Comparison of ENCODE assay signal across 21 cellular contexts in genomic region chr2:222973733-222974132, GRCh38.
"Had no signal": no experiment of that assay in that cellular context is flagged by ENCODE, and none has a peak within 500 bp of the region (broad histone marks: within the 10 kb centered on the region; RNA-seq: fewer than 3 reads in every experiment).

No MANE protein-coding gene starts in this region.

- H3K4me3 ChIP-seq: left ventricle myocardium inferior, lung, mucosa of descending colon, ovary, skin epidermis, stomach, testis, thyroid gland, transverse colon, upper lobe of right lung had no signal

- H3K27ac ChIP-seq: left ventricle myocardium inferior, ovary, skin epidermis, testis, thyroid gland, transverse colon, upper lobe of right lung had no signal

- H3K36me3 ChIP-seq: left ventricle myocardium inferior, ovary, stomach, thyroid gland, transverse colon, upper lobe of right lung had no signal

- H3K27me3 ChIP-seq: ovary, stomach, testis, thyroid gland, transverse colon, upper lobe of right lung had no signal

- ATAC-seq: mucosa of descending colon; naive thymus-derived CD4-positive, alpha-beta T cell; natural killer cell treated with Interleukin-12 subunit alpha and Interleukin-12 subunit beta and Interleukin-15 and Interleukin-18, amount 100 ng/mL, for 72 hours; sciatic nerve; stimulated activated naive B cell treated with anti-CD40 and anti-IgM and Interleukin-4, amounts not matched to agents 10 μg/mL and 1 μg/mL and 100 μg/mL, for 72 hours; stimulated activated naive CD8-positive, alpha-beta T cell treated with anti-CD3 and anti-CD28 coated beads, Interleukin-15, Interleukin-2, amounts not matched to agents 100 U/mL and 50 U/mL, for 24 hours; upper lobe of right lung had no signal

- H3K4me1 ChIP-seq: testis, thyroid gland, upper lobe of right lung had no signal

- H3K9me3 ChIP-seq: left ventricle myocardium inferior, mucosa of descending colon, ovary, stomach, testis, thyroid gland, transverse colon, upper lobe of right lung had no signal

- DNase-seq: left ventricle myocardium inferior; midbrain; mucosa of descending colon; naive thymus-derived CD4-positive, alpha-beta T cell; ovary; right cardiac atrium; stimulated activated CD4-positive, alpha-beta T cell treated with anti-CD3 and anti-CD28 coated beads, Interleukin-12 subunit alpha, Interleukin-12 subunit beta, amount 100 ng/mL, for 4 hours; stimulated activated CD4-positive, alpha-beta T cell treated with anti-CD3 and anti-CD28 coated beads, Interleukin-15, amount 100 ng/mL, for 24 hours; stimulated activated CD4-positive, alpha-beta T cell treated with anti-CD3 and anti-CD28 coated beads, Interleukin-2, amount 100 ng/mL, for 24 hours; stimulated activated CD4-positive, alpha-beta T cell treated with anti-CD3 and anti-CD28 coated beads, Interleukin-4, amount 100 ng/mL, for 1 hour; stimulated activated naive B cell treated with anti-CD40 and anti-IgM and Interleukin-4, amounts not matched to agents 10 μg/mL and 1 μg/mL and 100 μg/mL, for 72 hours; stimulated activated naive CD8-positive, alpha-beta T cell treated with anti-CD3 and anti-CD28 coated beads, Interleukin-15, Interleukin-2, amounts not matched to agents 100 U/mL and 50 U/mL, for 24 hours; stomach; testis; thyroid gland; transverse colon; upper lobe of right lung had no signal
